Comparison of ENCODE assay signal across 16 cellular contexts in the genomic region with DNA sequence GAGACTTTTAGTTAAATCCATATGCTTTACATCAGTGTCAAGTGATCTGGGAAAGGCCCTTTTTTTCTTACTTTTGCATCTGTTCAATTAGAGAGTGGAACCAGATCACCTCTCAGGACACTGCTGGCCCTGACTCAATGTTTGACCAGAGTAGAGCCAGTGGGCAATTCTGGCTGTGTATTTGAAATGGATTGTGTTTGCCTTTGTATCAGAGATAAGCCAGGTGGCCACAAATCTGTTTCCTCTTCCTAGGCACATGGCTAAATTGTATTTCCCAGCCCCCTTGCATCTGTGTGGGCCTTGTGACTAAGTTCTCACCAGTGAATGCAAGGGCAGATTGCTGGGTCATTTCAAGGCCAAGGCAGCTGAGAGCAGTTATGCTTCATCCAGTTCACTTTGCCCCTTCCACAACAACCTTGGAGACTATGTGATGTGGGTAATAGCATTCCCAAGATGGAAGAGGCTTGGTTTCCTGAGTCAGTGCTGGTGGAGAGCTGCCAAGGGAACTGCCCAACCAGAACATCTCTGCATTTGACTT.
DNase-seq lines count a peak whose midpoint lies in the region; ATAC-seq, FAIRE-seq and TF ChIP-seq lines count a peak whose summit lies in the region.
"Had no signal": no experiment of that assay in that cellular context is flagged by ENCODE, and none has a peak within 500 bp of the region (broad histone marks: within the 10 kb centered on the region; RNA-seq: fewer than 3 reads in every experiment).

No MANE protein-coding gene starts in this region.

- H3K9me3 Mint-ChIP-seq in MCF 10A (ENCODE audit: unreplicated experiment): no peaks in the 10 kb centered on the region
- H3K9me3 Mint-ChIP-seq: activated T-cell treated with anti-CD3 and anti-CD28 coated beads, Interleukin-2, amount 50 U/mL, for 24 hours; T-helper 1 cell treated with Interleukin-12 subunit alpha and Interleukin-12 subunit beta and Interleukin-4 antibody, amounts not matched to agents 30 μg/mL and 1 μg/mL, for 36 hours had no signal

- POLR2A ChIA-PET in MCF 10A (lab: Yijun Ruan, JAX): interaction anchor here (0.7 to 1.2 kb wide), 2 partner anchors 20 to 21 kb away, joined by 3 to 4 read pairs; no protein-coding TSS in a partner anchor

- no peaks in the 10 kb centered on the region for H3K36me3 Mint-ChIP-seq in MCF 10A (ENCODE audit: insufficient read depth, unreplicated experiment)

- H3K4me3 ChIP-seq in breast epithelium: no peak overlapping the region
- no peak overlapping the region for H3K4me3 ChIP-seq in adipocyte (ENCODE audit: low read length)
- H3K4me3 ChIP-seq: PC-9 had no signal

- CTCF ChIA-PET in MCF 10A (lab: Yijun Ruan, JAX): interaction anchor here (0.5 to 0.9 kb wide), 2 partner anchors 144 to 1439 kb away, joined by 3 to 6 read pairs; no protein-coding TSS in a partner anchor

- H3K4me1 ChIP-seq in breast epithelium: no peaks in the 10 kb centered on the region
- H3K4me1 ChIP-seq in adipocyte (ENCODE audit: control insufficient read depth, insufficient read depth, low read length): no peaks in the 10 kb centered on the region

- H3K9me3 ChIP-seq in breast epithelium (no peaks in the 10 kb centered on the region), adipocyte (ENCODE audit: control insufficient read depth, low read length) (no peaks in the 10 kb centered on the region)

- BruUV-seq in MCF 10A (replicated peaks; lab: Mats Ljungman, UMichigan): no TSS peak

- no peak for ATAC-seq in HG03039 (IDR thresholded peaks at IDR 0.05; ENCODE audit: unreplicated experiment)
- no peak for ATAC-seq in HG02973 (IDR thresholded peaks at IDR 0.05; ENCODE audit: unreplicated experiment)
- ATAC-seq: left ventricle myocardium superior had no signal

- peak; percentile 40 for FAIRE-seq in urothelium cell line (lab: Jason Lieb, UNC)

- peak; percentile 74 for DNase-seq in MCF 10A (ENCODE audit: unreplicated experiment)
- no peak for DNase-seq in breast epithelium (ENCODE audit: low spot score in 2 of 2)
- DNase-seq in adipocyte (ENCODE audit: low read depth): peak; percentile 3
- peak; percentile 7 for DNase-seq in iris pigment epithelial cell (ENCODE audit: low read depth)
- DNase-seq in urothelium cell line (ENCODE audit: low spot score): peak; percentile 40
- no peak for DNase-seq in amygdala (lab: John Stamatoyannopoulos, UW)
- DNase-seq: activated CD4-positive, alpha-beta T cell treated with anti-CD3 and anti-CD28 coated beads for 4 hours; activated T-cell treated with anti-CD3 and anti-CD28 coated beads, Interleukin-2, amount 50 U/mL, for 24 hours; DND-41; head of caudate nucleus; left ventricle myocardium superior; PC-9 had no signal

- intact Hi-C loops in MCF 10A (cut with micrococcal nuclease): no loop called here
- intact Hi-C loops in breast epithelium (cut with DNase I; ENCODE audit: low total_unique reads): no loop called here

- no peak for TF ChIP-seq POLR2A in breast epithelium (IDR thresholded peaks at IDR 0.05)

- no peaks in the 10 kb centered on the region for H3K27me3 ChIP-seq in breast epithelium
- no peaks in the 10 kb centered on the region for H3K27me3 ChIP-seq in adipocyte (replicated peaks; ENCODE audit: control insufficient read depth, insufficient read depth, low read length)

- no peaks in the 10 kb centered on the region for H3K27me3 Mint-ChIP-seq in MCF 10A (ENCODE audit: insufficient read depth, unreplicated experiment)

- no peak overlapping the region for H3K27ac ChIP-seq in breast epithelium
- H3K27ac ChIP-seq: HL-60, PC-9 had no signal

- peaks cover 5% of the 10 kb centered on the region for H3K4me1 Mint-ChIP-seq in MCF 10A (ENCODE audit: insufficient read depth, unreplicated experiment)

- TF ChIP-seq CTCF in MCF 10A (IDR thresholded peaks at IDR 0.05; ENCODE audit: unreplicated experiment) (no peak), breast epithelium (IDR thresholded peaks at IDR 0.05) (no peak)

- no peak overlapping the region for H3K4me3 Mint-ChIP-seq in MCF 10A (ENCODE audit: unreplicated experiment)
- H3K4me3 Mint-ChIP-seq: activated T-cell treated with anti-CD3 and anti-CD28 coated beads, Interleukin-2, amount 50 U/mL, for 24 hours; T-helper 1 cell treated with Interleukin-12 subunit alpha and Interleukin-12 subunit beta and Interleukin-4 antibody, amounts not matched to agents 30 μg/mL and 1 μg/mL, for 36 hours had no signal

- no peak overlapping the region for H3K9ac ChIP-seq in adipocyte (ENCODE audit: low read length)

- no peak overlapping the region for H3K27ac Mint-ChIP-seq in MCF 10A (ENCODE audit: low read depth, unreplicated experiment)
- H3K27ac Mint-ChIP-seq: activated T-cell treated with anti-CD3 and anti-CD28 coated beads, Interleukin-2, amount 50 U/mL, for 24 hours; T-helper 1 cell treated with Interleukin-12 subunit alpha and Interleukin-12 subunit beta and Interleukin-4 antibody, amounts not matched to agents 30 μg/mL and 1 μg/mL, for 36 hours had no signal

- H3K36me3 ChIP-seq in breast epithelium: no peaks in the 10 kb centered on the region
- H3K36me3 ChIP-seq in adipocyte (ENCODE audit: control insufficient read depth, insufficient read depth, low read length, severe bottlenecking): no peaks in the 10 kb centered on the region

Comparison
In these comparisons a context has a peak if more than half of its experiments do, and no peak if none do; other contexts are left out.
1. DNase-seq: peak in MCF 10A (single experiment), adipocyte (single experiment), iris pigment epithelial cell (single experiment) and urothelium cell line (single experiment); none in breast epithelium (0 of 2) and amygdala (0 of 56).